In genomic region chr2:101809656-101810055, GRCh38 we compare ENCODE assay signal across 24 cellular contexts.
DNase-seq lines count a peak whose midpoint lies in the region; ATAC-seq and TF ChIP-seq lines count a peak whose summit lies in the region.
"Had no signal": no experiment of that assay in that cellular context is flagged by ENCODE, and none has a peak within 500 bp of the region (broad histone marks: within the 10 kb centered on the region; RNA-seq: fewer than 3 reads in every experiment).

No MANE protein-coding gene starts in this region.

- peaks cover 30% of the 10 kb centered on the region for H3K36me3 Mint-ChIP-seq in CD4-positive, alpha-beta T cell (ENCODE audit: low read depth)
- peaks cover 15% of the 10 kb centered on the region for H3K36me3 Mint-ChIP-seq in brain
- H3K36me3 Mint-ChIP-seq in memory B cell = peaks cover 13% of the 10 kb centered on the region
- H3K36me3 Mint-ChIP-seq: immature natural killer cell had no signal

- DNase-seq in CD4-positive, alpha-beta T cell = no peak
- DNase-seq in HFF-Myc (ENCODE audit: extremely low read depth, low read depth) (peak; percentile 81), memory B cell (ENCODE audit: low spot score in 2 of 2) (no peak), putamen (ENCODE audit: low spot score) (no peak), NCI-H226 (no peak), NCI-H1930 (lab: John Stamatoyannopoulos, UW) (no peak)
- DNase-seq in stimulated activated naive CD4-positive, alpha-beta T cell (lab: John Stamatoyannopoulos, UW) = no peak
- DNase-seq: adrenal gland; AML-193; heart right ventricle; immature natural killer cell; NCI-H1436 treated with DMSO at 0.1 percent for 48 hours; NCI-H774; pancreas; stimulated activated CD4-positive, alpha-beta T cell treated with anti-CD3 and anti-CD28 coated beads, Interleukin-2, amount 100 ng/mL, for 24 hours; stimulated activated naive CD8-positive, alpha-beta T cell treated with anti-CD3 and anti-CD28 coated beads, Interleukin-15, amount 100 ng/mL, for 72 hours; upper lobe of left lung had no signal

- peaks cover 79% of the 10 kb centered on the region for H3K4me1 Mint-ChIP-seq in CD4-positive, alpha-beta T cell (ENCODE audit: low read depth)
- peaks cover 92% of the 10 kb centered on the region for H3K4me1 Mint-ChIP-seq in brain
- peaks cover 52% of the 10 kb centered on the region for H3K4me1 Mint-ChIP-seq in memory B cell

- peak overlapping the region; percentile 37 for H3K27ac Mint-ChIP-seq in CD4-positive, alpha-beta T cell
- H3K27ac Mint-ChIP-seq in brain = peak overlapping the region in 3 of 5 experiments; percentile 52 to 84 (median 58)
- peak overlapping the region; percentile 62 for H3K27ac Mint-ChIP-seq in memory B cell
- H3K27ac Mint-ChIP-seq: activated T-helper 17 cell treated with anti-CD3 and anti-CD28 coated beads, Interleukin-2, amount 50 U/mL, for 72 hours; immature natural killer cell; stimulated activated naive CD8-positive, alpha-beta T cell treated with anti-CD3 and anti-CD28 coated beads, Interleukin-15, amount 100 ng/mL, for 72 hours had no signal

- TF ChIP-seq CTCF in CD4-positive, alpha-beta T cell (IDR thresholded peaks at IDR 0.05) = no peak
- TF ChIP-seq CTCF in HFF-Myc (IDR thresholded peaks at IDR 0.05; ENCODE audit: low read depth, low read length, missing control alignments) = no peak
- no peak for TF ChIP-seq CTCF in brain (conservative IDR thresholded peaks at IDR 0.05)

- H3K27me3 ChIP-seq in CD4-positive, alpha-beta T cell (ENCODE audit: control insufficient read depth, insufficient read depth, low read length) = no peaks in the 10 kb centered on the region
- H3K27me3 ChIP-seq: adrenal gland, heart right ventricle, pancreas, upper lobe of left lung had no signal

- no peaks in the 10 kb centered on the region for H3K27me3 Mint-ChIP-seq in CD4-positive, alpha-beta T cell
- H3K27me3 Mint-ChIP-seq in brain = no peaks in the 10 kb centered on the region
- no peaks in the 10 kb centered on the region for H3K27me3 Mint-ChIP-seq in memory B cell
- H3K27me3 Mint-ChIP-seq: activated T-helper 17 cell treated with anti-CD3 and anti-CD28 coated beads, Interleukin-2, amount 50 U/mL, for 72 hours; stimulated activated naive CD8-positive, alpha-beta T cell treated with anti-CD3 and anti-CD28 coated beads, Interleukin-15, amount 100 ng/mL, for 72 hours had no signal

- no peak overlapping the region for H3K4me3 Mint-ChIP-seq in CD4-positive, alpha-beta T cell
- H3K4me3 Mint-ChIP-seq in brain (peak overlapping the region in 1 of 5 experiments; percentile 41), memory B cell (no peak overlapping the region)
- H3K4me3 Mint-ChIP-seq: activated T-helper 17 cell treated with anti-CD3 and anti-CD28 coated beads, Interleukin-2, amount 50 U/mL, for 72 hours; immature natural killer cell; stimulated activated naive CD8-positive, alpha-beta T cell treated with anti-CD3 and anti-CD28 coated beads, Interleukin-15, amount 100 ng/mL, for 72 hours had no signal

- no peak for ATAC-seq in CD4-positive, alpha-beta T cell (ENCODE audit: poor library complexity)
- no peak for ATAC-seq in memory B cell (ENCODE audit: low read depth)
- ATAC-seq: activated CD4-positive, CD25-positive, alpha-beta regulatory T cell treated with anti-CD3 and anti-CD28 coated beads, Interleukin-2, amount 50 U/mL, for 24 hours; activated T-helper 17 cell treated with anti-CD3 and anti-CD28 coated beads, Interleukin-2, amount 50 U/mL, for 72 hours; esophagus mucosa; HCT116; heart right ventricle; Panc1; pancreas; stimulated activated naive CD8-positive, alpha-beta T cell treated with anti-CD3 and anti-CD28 coated beads, Interleukin-15, amount 100 ng/mL, for 72 hours had no signal

- intact Hi-C loops in CD4-positive, alpha-beta T cell (cut with DNase I, micrococcal nuclease) = no loop called here

- no peaks in the 10 kb centered on the region for H3K9me3 Mint-ChIP-seq in CD4-positive, alpha-beta T cell
- no peaks in the 10 kb centered on the region for H3K9me3 Mint-ChIP-seq in brain
- no peaks in the 10 kb centered on the region for H3K9me3 Mint-ChIP-seq in memory B cell
- H3K9me3 Mint-ChIP-seq: immature natural killer cell had no signal

- H3K4me3 ChIP-seq in HFF-Myc (replicated peaks; ENCODE audit: low read depth, low read length) = no peak overlapping the region
- H3K4me3 ChIP-seq: adrenal gland, heart right ventricle, pancreas, SK-N-MC, upper lobe of left lung had no signal

- no peaks in the 10 kb centered on the region for H3K9me3 ChIP-seq in CD4-positive, alpha-beta T cell (ENCODE audit: control insufficient read depth, low read length)
- H3K9me3 ChIP-seq: adrenal gland, heart right ventricle, pancreas, upper lobe of left lung had no signal

- CTCF ChIA-PET in CD4-positive, alpha-beta T cell (lab: Charles Lee) = interaction anchor here (1.1 kb wide), 1 partner anchor 91 kb away, joined by 3 read pairs; no protein-coding TSS in a partner anchor

- H3K27ac ChIP-seq in CD4-positive, alpha-beta T cell (ENCODE audit: low read depth, low read length) = no peak overlapping the region
- H3K27ac ChIP-seq: adrenal gland, heart right ventricle, pancreas, SK-N-MC, upper lobe of left lung had no signal

- POLR2A ChIA-PET in CD4-positive, alpha-beta T cell (lab: Charles Lee) = interaction anchor here (1.4 kb wide), 1 partner anchor 18 kb away, joined by 4 read pairs; no protein-coding TSS in a partner anchor
